9 cellular contexts compared by ENCODE assay signal in genomic region chr20:17959257-17959627, GRCh38. TPM values are rescaled to one million over a fixed set of nuclear protein-coding genes. Genes with fewer than 3 reads are reported as not detected.
DNase-seq lines count a peak whose midpoint lies in the region; ATAC-seq and TF ChIP-seq lines count a peak whose summit lies in the region.
"Had no signal": no experiment of that assay in that cellular context is flagged by ENCODE, and none has a peak within 500 bp of the region (broad histone marks: within the 10 kb centered on the region; RNA-seq: fewer than 3 reads in every experiment).

No MANE protein-coding gene starts in this region.

- H4K20me1 ChIP-seq in H9 (ENCODE audit: control insufficient read depth, insufficient read depth, insufficient read length): no peaks in the 10 kb centered on the region

- H3K36me3 ChIP-seq in CD4-positive, CD25-positive, alpha-beta regulatory T cell (ENCODE audit: control insufficient read depth, insufficient read depth, low read length): peaks cover 25% of the 10 kb centered on the region

- peak in 1 of 2 donors; percentile 15 for ATAC-seq in CD4-positive, CD25-positive, alpha-beta regulatory T cell (ENCODE audit: low read depth in 2 of 2)
- no peak for ATAC-seq in activated naive CD8-positive, alpha-beta T cell treated with anti-CD3 and anti-CD28 coated beads, Interleukin-2, amount 50 U/mL, for 24 hours
- ATAC-seq in naive thymus-derived CD8-positive, alpha-beta T cell: no peak
- ATAC-seq in GM19455 (IDR thresholded peaks at IDR 0.05; ENCODE audit: unreplicated experiment) (no peak), HG02870 (IDR thresholded peaks at IDR 0.05; ENCODE audit: unreplicated experiment) (no peak)

- no peak overlapping the region for H2BK15ac ChIP-seq in H9 (ENCODE audit: low read depth, low read length)

- no CpG with 5 or more reads among the region's 5 CpGs for WGBS in H9 (ENCODE audit: extremely low coverage, insufficient read length, low lambda C conversion rate)

- H3K56ac ChIP-seq in H9 (ENCODE audit: insufficient read length, low read depth, low read length): no peak overlapping the region

- H3K4me3 ChIP-seq in CD4-positive, CD25-positive, alpha-beta regulatory T cell (ENCODE audit: low read depth, low read length): peak overlapping the region; percentile 67

- H3K9me3 ChIP-seq in CD4-positive, CD25-positive, alpha-beta regulatory T cell (ENCODE audit: control insufficient read depth in 2 of 2, low read length in 2 of 2): no peaks in the 10 kb centered on the region
- H3K9me3 ChIP-seq in H9 (ENCODE audit: control insufficient read depth, low read depth, low read length): no peaks in the 10 kb centered on the region

- peaks cover 5% of the 10 kb centered on the region for H3K79me1 ChIP-seq in H9 (ENCODE audit: insufficient read depth, low read depth, low read length, poor library complexity, severe bottlenecking)

- no peak overlapping the region for H2AK5ac ChIP-seq in H9 (ENCODE audit: insufficient read length, low read length)

- H2BK12ac ChIP-seq in H9 (ENCODE audit: insufficient read length, low read depth, low read length): no peak overlapping the region

- H3K9me3 Mint-ChIP-seq in CD4-positive, CD25-positive, alpha-beta regulatory T cell: no peaks in the 10 kb centered on the region
- H3K9me3 Mint-ChIP-seq in H9: no peaks in the 10 kb centered on the region
- H3K9me3 Mint-ChIP-seq in activated naive CD8-positive, alpha-beta T cell treated with anti-CD3 and anti-CD28 coated beads, Interleukin-2, amount 50 U/mL, for 24 hours: no peaks in the 10 kb centered on the region
- no peaks in the 10 kb centered on the region for H3K9me3 Mint-ChIP-seq in naive thymus-derived CD8-positive, alpha-beta T cell

- no peak overlapping the region for H3K4ac ChIP-seq in H9 (ENCODE audit: low read depth, low read length)

- DNase-seq in CD4-positive, CD25-positive, alpha-beta regulatory T cell: no peak
- DNase-seq in H9 (no peak), NCI-H1105 treated with DMSO at 0.1 percent for 48 hours (lab: John Stamatoyannopoulos, UW) (no peak), GM10248 (ENCODE audit: extremely low spot score) (no peak)
- no peak for DNase-seq in activated naive CD8-positive, alpha-beta T cell treated with anti-CD3 and anti-CD28 coated beads, Interleukin-2, amount 50 U/mL, for 24 hours
- no peak for DNase-seq in naive thymus-derived CD8-positive, alpha-beta T cell
- DNase-seq: NK-92 treated with Interleukin-12 subunit alpha and Interleukin-12 subunit beta, amount 100 ng/mL, for 24 hours had no signal

- H3K9ac ChIP-seq in H9 (ENCODE audit: extremely low read depth, insufficient read length, low read length): no peak overlapping the region

- H3K27ac Mint-ChIP-seq in CD4-positive, CD25-positive, alpha-beta regulatory T cell: peak overlapping the region; percentile 74 to 97 (median 97)
- H3K27ac Mint-ChIP-seq in H9: peak overlapping the region in 2 of 3 experiments; percentile 87 to 96; a peak in 3 of 7 replicates
- H3K27ac Mint-ChIP-seq in activated naive CD8-positive, alpha-beta T cell treated with anti-CD3 and anti-CD28 coated beads, Interleukin-2, amount 50 U/mL, for 24 hours: peak overlapping the region; percentile 49
- H3K27ac Mint-ChIP-seq in naive thymus-derived CD8-positive, alpha-beta T cell: peak overlapping the region in 7 of 10 donors; percentile 15 to 91 (median 64)

- H2BK120ac ChIP-seq in H9 (ENCODE audit: low read depth, low read length, poor library complexity, severe bottlenecking): no peak overlapping the region

- no peaks in the 10 kb centered on the region for H3K27me3 ChIP-seq in CD4-positive, CD25-positive, alpha-beta regulatory T cell (ENCODE audit: control insufficient read depth, insufficient read depth, low read length)
- H3K27me3 ChIP-seq in H9 (ENCODE audit: insufficient read depth, low read length): no peaks in the 10 kb centered on the region

- H3K4me2 ChIP-seq in H9 (ENCODE audit: insufficient read depth, insufficient read length, low read length): no peak overlapping the region

- H2BK20ac ChIP-seq in H9 (ENCODE audit: low read depth, low read length, poor library complexity, severe bottlenecking): no peak overlapping the region

- H3K4me3 Mint-ChIP-seq in CD4-positive, CD25-positive, alpha-beta regulatory T cell: peak overlapping the region; percentile 65 to 96 (median 78)
- H3K4me3 Mint-ChIP-seq in H9: peak overlapping the region in 1 of 2 experiments; percentile 4; a peak in 1 of 5 replicates
- H3K4me3 Mint-ChIP-seq in activated naive CD8-positive, alpha-beta T cell treated with anti-CD3 and anti-CD28 coated beads, Interleukin-2, amount 50 U/mL, for 24 hours: peak overlapping the region; percentile 44
- H3K4me3 Mint-ChIP-seq in naive thymus-derived CD8-positive, alpha-beta T cell: peak overlapping the region in 7 of 10 donors; percentile 1 to 57 (median 24)

- H3K23me2 ChIP-seq in H9 (ENCODE audit: insufficient read length, low read depth, low read length, poor library complexity, severe bottlenecking): no peaks in the 10 kb centered on the region

- TF ChIP-seq CTCF in H9 (conservative IDR thresholded peaks at IDR 0.05) (no peak), GM10248 (IDR thresholded peaks at IDR 0.05; ENCODE audit: control extremely low read depth, extremely low read depth, low read depth, missing control alignments) (no peak)

- H3T11ph ChIP-seq in H9 (ENCODE audit: low read length): no peak overlapping the region

- H2BK5ac ChIP-seq in H9 (ENCODE audit: insufficient read length, low read length): no peak overlapping the region

- H3K4me1 Mint-ChIP-seq in CD4-positive, CD25-positive, alpha-beta regulatory T cell: peaks cover 23 to 91% (median 77%) of the 10 kb centered on the region in 4 donors
- peaks cover 59 to 60% of the 10 kb centered on the region in 2 experiments for H3K4me1 Mint-ChIP-seq in H9
- peaks cover 90% of the 10 kb centered on the region for H3K4me1 Mint-ChIP-seq in activated naive CD8-positive, alpha-beta T cell treated with anti-CD3 and anti-CD28 coated beads, Interleukin-2, amount 50 U/mL, for 24 hours
- H3K4me1 Mint-ChIP-seq in naive thymus-derived CD8-positive, alpha-beta T cell: peaks cover 24 to 91% (median 65%) of the 10 kb centered on the region in 4 donors

- H3K79me2 ChIP-seq in H9 (ENCODE audit: insufficient read depth, low read length): peaks cover 81% of the 10 kb centered on the region

- H3K27ac ChIP-seq in CD4-positive, CD25-positive, alpha-beta regulatory T cell (ENCODE audit: insufficient read depth, low read length, poor library complexity, severe bottlenecking): peak overlapping the region; percentile 71
- H3K27ac ChIP-seq in H9 (ENCODE audit: insufficient read length, low read depth, low read length): no peak overlapping the region

- H3K23ac ChIP-seq in H9 (ENCODE audit: insufficient read length, low read depth, low read length): no peak overlapping the region

- no peak overlapping the region for H4K91ac ChIP-seq in H9 (ENCODE audit: insufficient read length, low read depth, low read length)

- H3K18ac ChIP-seq in H9 (ENCODE audit: insufficient read length, low read depth, low read length): no peak overlapping the region

- peaks cover 75% of the 10 kb centered on the region for H3K4me1 ChIP-seq in CD4-positive, CD25-positive, alpha-beta regulatory T cell (ENCODE audit: control insufficient read depth, insufficient read depth, low read length, poor library complexity, severe bottlenecking)
- no peaks in the 10 kb centered on the region; the same call in 1 of the 2 replicates for H3K4me1 ChIP-seq in H9 (ENCODE audit: insufficient read depth, low read length)

- CTCF ChIA-PET in GM10248 (lab: Yijun Ruan, JAX): interaction anchor here (1.1 to 7.8 kb wide), 11 partner anchors 9 to 277 kb away, joined by 3 to 69 read pairs (median 5); partner anchors contain the start of genes MGME1, RRBP1 and SNX5

- H3K36me3 Mint-ChIP-seq in CD4-positive, CD25-positive, alpha-beta regulatory T cell: peaks cover 22% of the 10 kb centered on the region
- H3K36me3 Mint-ChIP-seq in H9 (ENCODE audit: insufficient read depth in 1 of 3, low read depth in 3 of 3): peaks cover 38 to 65% (median 62%) of the 10 kb centered on the region in 3 experiments
- peaks cover 73% of the 10 kb centered on the region for H3K36me3 Mint-ChIP-seq in activated naive CD8-positive, alpha-beta T cell treated with anti-CD3 and anti-CD28 coated beads, Interleukin-2, amount 50 U/mL, for 24 hours (ENCODE audit: low read depth)
- peaks cover 6 to 27% (median 23%) of the 10 kb centered on the region in 3 donors for H3K36me3 Mint-ChIP-seq in naive thymus-derived CD8-positive, alpha-beta T cell

- H3K27me3 Mint-ChIP-seq in CD4-positive, CD25-positive, alpha-beta regulatory T cell: no peaks in the 10 kb centered on the region
- no peaks in the 10 kb centered on the region for H3K27me3 Mint-ChIP-seq in H9 (ENCODE audit: low read depth)
- no peaks in the 10 kb centered on the region for H3K27me3 Mint-ChIP-seq in activated naive CD8-positive, alpha-beta T cell treated with anti-CD3 and anti-CD28 coated beads, Interleukin-2, amount 50 U/mL, for 24 hours
- no peaks in the 10 kb centered on the region for H3K27me3 Mint-ChIP-seq in naive thymus-derived CD8-positive, alpha-beta T cell

- POLR2A ChIA-PET in naive thymus-derived CD8-positive, alpha-beta T cell (lab: Charles Lee): interaction anchor here (1.1 to 2.2 kb wide), 2 partner anchors 8 to 277 kb away, joined by 3 to 9 read pairs; partner anchors contain the start of gene RRBP1
- POLR2A ChIA-PET in GM10248 (lab: Yijun Ruan, JAX): interaction anchor here (1.0 to 1.7 kb wide), 3 partner anchors 10 to 12 kb away, joined by 4 to 8 read pairs (median 6); partner anchors contain the start of genes MGME1 and SNX5

- no peak overlapping the region for H3K14ac ChIP-seq in H9 (ENCODE audit: insufficient read depth, low read length)

- H4K8ac ChIP-seq in H9 (replicated peaks; ENCODE audit: insufficient read length, low read depth, low read length): no peak overlapping the region

- no peak overlapping the region for H4K5ac ChIP-seq in H9 (ENCODE audit: insufficient read length, low read depth, low read length)

- H2AFZ ChIP-seq in H9 (ENCODE audit: low read length): no peak overlapping the region

RNA-seq across cellular contexts. Expression of gene SNX5, which starts 9.4 kb away (rescaled TPM):
- total RNA-seq in CD4-positive, CD25-positive, alpha-beta regulatory T cell: 71.9 TPM
- 10 to 100 TPM; 71.9 to 82.8 (median 78.9) TPM for polyA plus RNA-seq in CD4-positive, CD25-positive, alpha-beta regulatory T cell
- total RNA-seq in H9 (2021): 179 and 194 TPM in 2 replicates
- total RNA-seq in naive thymus-derived CD8-positive, alpha-beta T cell: 10 to 100 TPM; 56.9 to 68.2 TPM
- polyA plus RNA-seq in naive thymus-derived CD8-positive, alpha-beta T cell: 10 to 100 TPM; 38.8 to 58.6 (median 44.4) TPM

RNA-seq across cellular contexts. Expression of gene MGME1, which starts 9.6 kb away (rescaled TPM):
- total RNA-seq in CD4-positive, CD25-positive, alpha-beta regulatory T cell: 19.2 TPM
- polyA plus RNA-seq in CD4-positive, CD25-positive, alpha-beta regulatory T cell: 10 to 100 TPM; 10.6 to 18.8 (median 14.3) TPM
- total RNA-seq in H9 (2021): 47.7 and 48.9 TPM in 2 replicates
- 10 to 100 TPM; 10.4 to 11.5 TPM for total RNA-seq in naive thymus-derived CD8-positive, alpha-beta T cell
- 1 to 10 TPM; 1.1 to 5.1 (median 2.1) TPM for polyA plus RNA-seq in naive thymus-derived CD8-positive, alpha-beta T cell
